ENCODE assay signal across 9 cellular contexts in genomic region chr10:30819306-30820190, GRCh38.
DNase-seq lines count a peak whose midpoint lies in the region; ATAC-seq and TF ChIP-seq lines count a peak whose summit lies in the region.
"Had no signal": no experiment of that assay in that cellular context is flagged by ENCODE, and none has a peak within 500 bp of the region (broad histone marks: within the 10 kb centered on the region; RNA-seq: fewer than 3 reads in every experiment).

No MANE protein-coding gene starts in this region.

- no peak for ATAC-seq in activated T-cell treated with anti-CD3 and anti-CD28 coated beads, Interleukin-2, amount 50 U/mL, for 4 hours
- ATAC-seq in esophagus mucosa = no peak

- H3K36me3 Mint-ChIP-seq in activated T-cell treated with anti-CD3 and anti-CD28 coated beads, Interleukin-2, amount 50 U/mL, for 4 hours (ENCODE audit: insufficient read depth) = no peaks in the 10 kb centered on the region

- no peaks in the 10 kb centered on the region for H3K4me1 ChIP-seq in Peyer's patch
- peaks cover 14 to 55% (median 47%) of the 10 kb centered on the region in 4 donors for H3K4me1 ChIP-seq in esophagus muscularis mucosa
- peaks cover 0 to 42% (median 8%) of the 10 kb centered on the region in 4 donors for H3K4me1 ChIP-seq in transverse colon

- no peak overlapping the region for H3K4me3 Mint-ChIP-seq in activated T-cell treated with anti-CD3 and anti-CD28 coated beads, Interleukin-2, amount 50 U/mL, for 4 hours

- TF ChIP-seq POLR2A in Peyer's patch (IDR thresholded peaks at IDR 0.05) (no peak), esophagus muscularis mucosa (IDR thresholded peaks at IDR 0.05; ENCODE audit: low read depth) (no peak), transverse colon (IDR thresholded peaks at IDR 0.05) (no peak)

- H3K27me3 Mint-ChIP-seq in activated T-cell treated with anti-CD3 and anti-CD28 coated beads, Interleukin-2, amount 50 U/mL, for 4 hours (ENCODE audit: low read depth) = no peaks in the 10 kb centered on the region

- intact Hi-C loops in esophagus muscularis mucosa (cut with DNase I) = no loop called here
- intact Hi-C loops in transverse colon (cut with DNase I; ENCODE audit: low total_unique reads) = no loop called here

- no peak for TF ChIP-seq CTCF in Peyer's patch (IDR thresholded peaks at IDR 0.05)
- no peak for TF ChIP-seq CTCF in esophagus muscularis mucosa (IDR thresholded peaks at IDR 0.05)
- no peak for TF ChIP-seq CTCF in transverse colon (IDR thresholded peaks at IDR 0.05)

- DNase-seq in Peyer's patch (no peak), esophagus muscularis mucosa (ENCODE audit: extremely low spot score) (no peak), mesenteric fat pad (ENCODE audit: low spot score) (peak; percentile 65), transverse colon (no peak), AML-193 (lab: John Stamatoyannopoulos, UW) (no peak), NCI-H146 (lab: John Stamatoyannopoulos, UW) (no peak)
- DNase-seq in activated T-cell treated with anti-CD3 and anti-CD28 coated beads, Interleukin-2, amount 50 U/mL, for 4 hours = no peak
- DNase-seq: DND-41 had no signal

- no peaks in the 10 kb centered on the region for H3K4me1 Mint-ChIP-seq in activated T-cell treated with anti-CD3 and anti-CD28 coated beads, Interleukin-2, amount 50 U/mL, for 4 hours (ENCODE audit: low read depth)

- H3K27me3 ChIP-seq in Peyer's patch = no peaks in the 10 kb centered on the region
- no peaks in the 10 kb centered on the region for H3K27me3 ChIP-seq in esophagus muscularis mucosa
- no peaks in the 10 kb centered on the region for H3K27me3 ChIP-seq in transverse colon

- H3K36me3 ChIP-seq in Peyer's patch = no peaks in the 10 kb centered on the region
- H3K36me3 ChIP-seq in esophagus muscularis mucosa = no peaks in the 10 kb centered on the region
- H3K36me3 ChIP-seq in transverse colon = no peaks in the 10 kb centered on the region

- in situ Hi-C loops in transverse colon (cut with MboI; ENCODE audit: low pct_ligation_motif_present in 1 of 4, low pct_unique_long_range_greater_than_20kb in 1 of 4, low sequenced_read_pairs in 3 of 4) = no loop called here

- TF ChIP-seq EP300 in esophagus muscularis mucosa (IDR thresholded peaks at IDR 0.05) = no peak
- TF ChIP-seq EP300 in transverse colon (IDR thresholded peaks at IDR 0.05; ENCODE audit: low read depth) = no peak

- 61% methylated on average over 15 of the region's 15 CpGs for WGBS in esophagus muscularis mucosa
- 68 to 70% methylated on average over 7 to 15 of the region's 15 CpGs for WGBS in transverse colon (ENCODE audit: low coverage in 1 of 2), 2 donors

- no peaks in the 10 kb centered on the region for H3K9me3 Mint-ChIP-seq in activated T-cell treated with anti-CD3 and anti-CD28 coated beads, Interleukin-2, amount 50 U/mL, for 4 hours

- peak overlapping the region in 3 of 4 donors; percentile 22 to 68 (median 38) for H3K27ac ChIP-seq in Peyer's patch
- peak overlapping the region; percentile 23 to 67 (median 54) for H3K27ac ChIP-seq in esophagus muscularis mucosa (replicated peaks in 1 of 4)
- peak overlapping the region; percentile 58 to 90 (median 76) for H3K27ac ChIP-seq in transverse colon

- no peaks in the 10 kb centered on the region for H3K9me3 ChIP-seq in Peyer's patch
- no peaks in the 10 kb centered on the region for H3K9me3 ChIP-seq in esophagus muscularis mucosa
- no peaks in the 10 kb centered on the region for H3K9me3 ChIP-seq in transverse colon

- H3K4me3 ChIP-seq in Peyer's patch = no peak overlapping the region
- H3K4me3 ChIP-seq in esophagus muscularis mucosa = peak overlapping the region in 3 of 4 donors; percentile 3 to 15 (median 5)
- H3K4me3 ChIP-seq in transverse colon = peak overlapping the region in 1 of 4 donors; percentile 4

Comparison
In these comparisons a context has a peak if more than half of its experiments do, and no peak if none do; other contexts are left out.
1. H3K4me3 ChIP-seq: peak in esophagus muscularis mucosa (3 of 4); none in Peyer's patch (0 of 4).
2. Peak in every context shown above with its lines, with median percentiles within 50 percentile points of each other: H3K27ac ChIP-seq.